Comparison of ENCODE assay signal across 9 cellular contexts in the genomic region with DNA sequence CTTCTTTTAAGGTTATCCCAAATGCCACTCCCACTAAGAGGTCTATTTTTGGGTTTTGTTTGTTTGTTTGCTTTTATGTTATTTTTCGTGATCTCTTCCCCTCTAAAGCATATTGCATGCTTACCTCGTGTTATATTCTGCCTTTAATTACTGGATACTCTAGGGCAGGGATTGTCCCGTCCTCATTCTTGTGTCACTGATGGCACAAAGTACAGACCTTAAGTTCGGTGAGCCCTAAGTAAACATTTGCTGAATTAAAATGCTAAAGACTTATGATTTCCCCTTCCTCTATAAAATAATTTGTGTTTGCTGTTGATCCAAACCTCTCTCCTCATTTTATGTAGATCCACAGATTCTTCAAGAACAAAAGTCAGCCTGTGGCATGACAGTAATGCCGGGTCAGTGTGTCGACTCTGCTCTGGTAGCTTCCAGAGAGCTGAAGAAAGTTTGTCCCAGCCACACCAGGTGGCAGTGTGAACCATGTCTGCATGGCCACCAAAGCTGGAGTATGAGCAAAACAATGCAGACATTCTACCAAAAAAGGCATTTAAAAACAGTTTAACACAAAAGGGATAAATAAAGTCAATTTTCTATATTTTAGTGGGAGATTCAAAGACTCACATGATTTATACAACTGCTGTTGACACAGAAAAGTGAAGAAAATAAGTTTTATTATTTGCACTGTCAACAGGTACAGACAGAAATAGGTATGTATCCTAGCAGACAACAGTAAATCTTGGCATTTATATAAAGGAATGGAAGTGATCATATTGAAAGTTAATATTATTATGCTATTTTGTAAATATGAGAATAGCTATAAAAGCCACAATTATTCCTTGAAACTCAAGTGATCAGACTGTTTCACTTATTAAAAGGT. TPM values are rescaled to one million over a fixed set of nuclear protein-coding genes. Genes with fewer than 3 reads are reported as not detected.
DNase-seq lines count a peak whose midpoint lies in the region; ATAC-seq and TF ChIP-seq lines count a peak whose summit lies in the region.
"Had no signal": no experiment of that assay in that cellular context is flagged by ENCODE, and none has a peak within 500 bp of the region (broad histone marks: within the 10 kb centered on the region; RNA-seq: fewer than 3 reads in every experiment).

No MANE protein-coding gene starts in this region.

- DNase-seq in activated T-cell treated with anti-CD3 and anti-CD28 coated beads, Interleukin-2, amount 50 U/mL, for 1 hour, result peak; percentile 22
- no peak for DNase-seq in activated T-cell treated with anti-CD3 and anti-CD28 coated beads, Interleukin-2, amount 50 U/mL, for 4 hours
- peak; percentile 32 for DNase-seq in HT1080 (ENCODE audit: low read depth)
- DNase-seq in hepatic stellate cell (ENCODE audit: low spot score), result peak; percentile 14
- DNase-seq in testis, result peak; percentile 76
- no peak for DNase-seq in mesenteric fat pad (ENCODE audit: low spot score)
- DNase-seq in activated CD8-positive, alpha-beta memory T cell treated with anti-CD3 and anti-CD28 coated beads for 24 hours, result no peak

- no peak for TF ChIP-seq POLR2A in testis (IDR thresholded peaks at IDR 0.05)

- H3K27ac ChIP-seq in VCaP (no peak overlapping the region), testis (no peak overlapping the region)

- no peaks in the 10 kb centered on the region for H3K36me3 ChIP-seq in testis (ENCODE audit: low read depth, missing control alignments)

- no peak for ATAC-seq in activated T-cell treated with anti-CD3 and anti-CD28 coated beads, Interleukin-2, amount 50 U/mL, for 4 hours

- no peak overlapping the region for H3K4me3 ChIP-seq in testis

- intact Hi-C loops in testis (cut with DNase I; ENCODE audit: low total_unique reads), result no loop called here

- H3K4me1 Mint-ChIP-seq in activated T-cell treated with anti-CD3 and anti-CD28 coated beads, Interleukin-2, amount 50 U/mL, for 4 hours (ENCODE audit: low read depth), result no peaks in the 10 kb centered on the region
- H3K4me1 Mint-ChIP-seq: central memory CD8-positive, alpha-beta T cell had no signal

- H3K4me1 ChIP-seq in testis, result no peaks in the 10 kb centered on the region

- H3K9me3 ChIP-seq in testis, result no peaks in the 10 kb centered on the region

- peaks cover 7% of the 10 kb centered on the region for H3K27me3 Mint-ChIP-seq in activated T-cell treated with anti-CD3 and anti-CD28 coated beads, Interleukin-2, amount 50 U/mL, for 4 hours (ENCODE audit: low read depth)

- H3K27me3 ChIP-seq in testis, result no peaks in the 10 kb centered on the region

- no peak overlapping the region for H3K4me3 Mint-ChIP-seq in activated T-cell treated with anti-CD3 and anti-CD28 coated beads, Interleukin-2, amount 50 U/mL, for 4 hours
- H3K4me3 Mint-ChIP-seq: central memory CD8-positive, alpha-beta T cell had no signal

- 43 to 54% methylated on average over 6 of the region's 6 CpGs for WGBS in testis, 2 donors

- peak; percentile 78 for TF ChIP-seq CTCF in VCaP (conservative IDR thresholded peaks at IDR 0.05)
- TF ChIP-seq CTCF in testis (IDR thresholded peaks at IDR 0.05), result peak in 2 of 3 experiments; percentile 28 to 45

- no peaks in the 10 kb centered on the region for H3K9me3 Mint-ChIP-seq in activated T-cell treated with anti-CD3 and anti-CD28 coated beads, Interleukin-2, amount 50 U/mL, for 4 hours
- H3K9me3 Mint-ChIP-seq: central memory CD8-positive, alpha-beta T cell had no signal

- H3K36me3 Mint-ChIP-seq in activated T-cell treated with anti-CD3 and anti-CD28 coated beads, Interleukin-2, amount 50 U/mL, for 4 hours (ENCODE audit: insufficient read depth), result peaks cover 2% of the 10 kb centered on the region

RNA-seq across cellular contexts. Expression of gene POC5, which starts 17.9 kb away (rescaled TPM):
- total RNA-seq in activated T-cell treated with anti-CD3 and anti-CD28 coated beads, Interleukin-2, amount 50 U/mL, for 4 hours, result 10 to 100 TPM; 17.2 to 24.1 (median 18.6) TPM
- total RNA-seq in HT1080 (2014; rRNA removed; shearing (Covaris generic)), result 19.1 and 22.6 TPM in 2 replicates
- polyA plus RNA-seq in HT1080 (2015; cell fraction: cytosol; rRNA removed), result 20.9 and 21.6 TPM in 2 replicates
- 50.4 and 50.8 TPM in 2 replicates for polyA plus RNA-seq in HT1080 (2015; cell fraction: nucleus; rRNA removed)
- total RNA-seq in testis (10 to 100 TPM; 30.8 to 34.9 TPM), mesenteric fat pad (4.9 TPM)
- 30.2 TPM for polyA plus RNA-seq in testis (ENCODE audit: insufficient read depth, low read depth, low replicate concordance)

Comparison
In these comparisons a context has a peak if more than half of its experiments do, and no peak if none do; other contexts are left out.
1. DNase-seq: peak in activated T-cell treated with anti-CD3 and anti-CD28 coated beads, Interleukin-2, amount 50 U/mL, for 1 hour (single experiment), HT1080 (single experiment), hepatic stellate cell (single experiment) and testis (single experiment); none in activated T-cell treated with anti-CD3 and anti-CD28 coated beads, Interleukin-2, amount 50 U/mL, for 4 hours (single experiment), mesenteric fat pad (single experiment) and activated CD8-positive, alpha-beta memory T cell treated with anti-CD3 and anti-CD28 coated beads for 24 hours (single experiment).